ENCODE assay signal across 26 cellular contexts in the genomic region with DNA sequence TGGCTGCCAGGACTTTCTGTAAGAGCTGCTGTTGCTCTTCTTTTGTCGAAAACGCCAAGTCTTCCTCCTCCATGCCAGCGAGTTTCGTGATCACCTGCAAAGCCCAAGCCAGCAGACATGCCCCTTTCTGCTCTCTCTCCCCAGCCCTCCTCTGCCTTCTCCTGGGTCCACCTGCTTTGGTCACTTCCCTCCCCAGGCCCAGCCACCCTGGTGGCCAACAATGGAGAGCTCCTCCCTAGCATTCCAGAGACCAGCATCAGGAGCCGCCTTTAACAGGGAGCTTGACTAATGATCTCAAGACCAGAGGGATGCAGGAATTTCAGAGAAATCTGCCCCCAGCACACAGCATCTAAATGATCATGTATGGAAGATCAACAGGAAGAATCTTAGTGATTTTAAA. TPM values are rescaled to one million over a fixed set of nuclear protein-coding genes. Genes with fewer than 3 reads are reported as not detected.
"Had no signal": no experiment of that assay in that cellular context is flagged by ENCODE, and none has a peak within 500 bp of the region (broad histone marks: within the 10 kb centered on the region; RNA-seq: fewer than 3 reads in every experiment).

No MANE protein-coding gene starts in this region.

- H3K4me3 Mint-ChIP-seq: activated naive CD4-positive, alpha-beta T cell treated with anti-CD3 and anti-CD28 coated beads, Interleukin-2, amount 10 ng/mL, durations not matched to agents 7 days and 5 days; activated naive CD8-positive, alpha-beta T cell treated with anti-CD3 and anti-CD28 coated beads for 36 hours; IgD-negative memory B cell had no signal

- H3K4me3 ChIP-seq: MG63 had no signal

- DNase-seq: activated CD4-positive, alpha-beta T cell treated with anti-CD3 and anti-CD28 coated beads for 4 hours; activated CD4-positive, alpha-beta T cell treated with anti-CD3 and anti-CD28 coated beads, Interleukin-2, amount 50 U/mL, for 48 hours; activated gamma-delta T cell treated with Interleukin-2 at 50 U/mL for 16 hours; activated naive CD4-positive, alpha-beta T cell treated with anti-CD3 and anti-CD28 coated beads, Interleukin-2, amount 10 ng/mL, durations not matched to agents 7 days and 5 days; activated naive CD8-positive, alpha-beta T cell treated with anti-CD3 and anti-CD28 coated beads for 36 hours; activated T-cell treated with anti-CD3 and anti-CD28 coated beads for 4 hours; activated T-cell treated with anti-CD3 and anti-CD28 coated beads, Interleukin-2, amount 50 U/mL, for 48 hours; brain microvascular endothelial cell; MG63; MV-4-11; NCI-H1105; NCI-H1436; NCI-H1694 treated with DMSO at 0.1 percent for 48 hours; NCI-H2029 treated with DMSO at 0.1 percent for 48 hours; NCI-H345; NCI-H510A; NCI-H526 treated with DMSO at 0.1 percent for 48 hours; NCI-H82; SK-N-SH; T-helper 1 cell had no signal

- H3K9ac ChIP-seq: KMS-11, SK-N-SH had no signal

- H3K27me3 Mint-ChIP-seq: activated naive CD4-positive, alpha-beta T cell treated with anti-CD3 and anti-CD28 coated beads, Interleukin-2, amount 10 ng/mL, durations not matched to agents 7 days and 5 days; activated naive CD8-positive, alpha-beta T cell treated with anti-CD3 and anti-CD28 coated beads for 36 hours; IgD-negative memory B cell had no signal

- H3K4me1 Mint-ChIP-seq: activated naive CD4-positive, alpha-beta T cell treated with anti-CD3 and anti-CD28 coated beads, Interleukin-2, amount 10 ng/mL, durations not matched to agents 7 days and 5 days had no signal

- H3K9me3 ChIP-seq: MG63, SK-N-SH had no signal

- H3K27me3 ChIP-seq: brain microvascular endothelial cell, MG63 had no signal

- H3K9me3 Mint-ChIP-seq: activated naive CD4-positive, alpha-beta T cell treated with anti-CD3 and anti-CD28 coated beads, Interleukin-2, amount 10 ng/mL, durations not matched to agents 7 days and 5 days; activated naive CD8-positive, alpha-beta T cell treated with anti-CD3 and anti-CD28 coated beads for 36 hours; activated T-helper 2 cell treated with anti-CD3 and anti-CD28 coated beads, Interferon-gamma antibody, Interleukin-2, Interleukin-4, amounts not matched to agents 10 μg/mL and 5 μg/mL and 100 μg/mL, durations not matched to agents 14 hours and 24 hours and 36 hours; IgD-negative memory B cell had no signal

- ATAC-seq: activated CD4-positive, CD25-positive, alpha-beta regulatory T cell treated with anti-CD3 and anti-CD28 coated beads, Interleukin-2, amount 50 U/mL, for 24 hours; Right ventricle myocardium inferior had no signal

- H3K27ac Mint-ChIP-seq: activated naive CD4-positive, alpha-beta T cell treated with anti-CD3 and anti-CD28 coated beads, Interleukin-2, amount 10 ng/mL, durations not matched to agents 7 days and 5 days; activated naive CD8-positive, alpha-beta T cell treated with anti-CD3 and anti-CD28 coated beads for 36 hours; activated T-helper 2 cell treated with anti-CD3 and anti-CD28 coated beads, Interferon-gamma antibody, Interleukin-2, Interleukin-4, amounts not matched to agents 10 μg/mL and 5 μg/mL and 100 μg/mL, durations not matched to agents 14 hours and 24 hours and 36 hours had no signal

- H3K4me2 ChIP-seq: KMS-11, SK-N-SH had no signal

- H3K27ac ChIP-seq: brain microvascular endothelial cell, KMS-11 had no signal

RNA-seq across cellular contexts. Expression of gene CYP27C1, which starts 39.3 kb away (rescaled TPM):
- total RNA-seq: activated naive CD8-positive, alpha-beta T cell treated with anti-CD3 and anti-CD28 coated beads for 36 hours; activated T-helper 2 cell treated with anti-CD3 and anti-CD28 coated beads, Interferon-gamma antibody, Interleukin-2, Interleukin-4, amounts not matched to agents 10 μg/mL and 5 μg/mL and 100 μg/mL, durations not matched to agents 14 hours and 24 hours and 36 hours; OCI-LY7 had no signal
- polyA plus RNA-seq: IgD-negative memory B cell, SK-N-SH had no signal
